Comparison of ENCODE assay signal across 8 cellular contexts in genomic region chr10:102408081-102408727, GRCh38. TPM values are rescaled to one million over a fixed set of nuclear protein-coding genes. Genes with fewer than 3 reads are reported as not detected.
DNase-seq lines count a peak whose midpoint lies in the region; ATAC-seq, FAIRE-seq and TF ChIP-seq lines count a peak whose summit lies in the region.

No MANE protein-coding gene starts in this region.

- no peak overlapping the region for H2AFZ ChIP-seq in trophoblast cell (ENCODE audit: insufficient read depth, low read length, poor library complexity)

- H3K4me1 Mint-ChIP-seq in endothelial cell (ENCODE audit: unreplicated experiment): peaks cover 19% of the 10 kb centered on the region

- H2BK5ac ChIP-seq in trophoblast cell (ENCODE audit: low read depth, low read length, poor library complexity): no peak overlapping the region

- H2AK5ac ChIP-seq in trophoblast cell (ENCODE audit: low read length): no peak overlapping the region

- no peak for TF ChIP-seq CTCF in endothelial cell (IDR thresholded peaks at IDR 0.05; ENCODE audit: unreplicated experiment)

- 0 out of 2 replicates have a peak, but pooled peaks have one; percentile 60 for TF ChIP-seq POLR2A in GM12891 (IDR thresholded peaks at IDR 0.05; ENCODE audit: low read depth, low read length)

- peaks cover 12% of the 10 kb centered on the region for H3K36me3 Mint-ChIP-seq in endothelial cell (ENCODE audit: low read depth, unreplicated experiment)

- no peaks in the 10 kb centered on the region for H3K9me3 ChIP-seq in SJSA1 (replicated peaks)
- peaks cover 6% of the 10 kb centered on the region for H3K9me3 ChIP-seq in trophoblast cell (ENCODE audit: insufficient read depth, low read depth, low read length)

- H3K9me3 Mint-ChIP-seq in endothelial cell (ENCODE audit: unreplicated experiment): no peaks in the 10 kb centered on the region

- ATAC-seq in GM18498 (IDR thresholded peaks at IDR 0.05; ENCODE audit: unreplicated experiment): no peak

- H3K36me3 ChIP-seq in SJSA1 (0 out of 2 replicates have a peak, but pooled peaks cover 2% of the 10 kb centered on the region), trophoblast cell (ENCODE audit: control insufficient read depth in 1 of 2, insufficient read depth in 2 of 2, low read length in 2 of 2) (no peaks in the 10 kb centered on the region)

- H2BK12ac ChIP-seq in trophoblast cell (ENCODE audit: low read length): no peak overlapping the region

- H3K4me2 ChIP-seq in trophoblast cell (ENCODE audit: low read length): peak overlapping the region; percentile 74

- DNase-seq in GM12891 (ENCODE audit: insufficient read length, low spot score): no peak
- no peak for DNase-seq in SJSA1 (ENCODE audit: low read depth in 1 of 2, low spot score in 2 of 2)
- no peak for DNase-seq in endothelial cell (ENCODE audit: low spot score)
- DNase-seq in trophoblast cell: no peak
- no peak for DNase-seq in NCI-H1105 (lab: John Stamatoyannopoulos, UW)
- DNase-seq in D341Med (ENCODE audit: low spot score): no peak
- no peak for DNase-seq in NCI-H524 (lab: John Stamatoyannopoulos, UW)

- H4K8ac ChIP-seq in trophoblast cell (ENCODE audit: low read depth, low read length): no peak overlapping the region

- FAIRE-seq in GM12891 (lab: Jason Lieb, UNC): no peak

- H3K27me3 ChIP-seq in SJSA1 (replicated peaks): peaks cover 58% of the 10 kb centered on the region
- H3K27me3 ChIP-seq in trophoblast cell (ENCODE audit: insufficient read depth, low read length): peaks cover 46% of the 10 kb centered on the region

- no peak overlapping the region for H3K14ac ChIP-seq in trophoblast cell (ENCODE audit: low read length)

- no peak overlapping the region for H3K27ac Mint-ChIP-seq in endothelial cell (ENCODE audit: unreplicated experiment)

- no peak overlapping the region for H4K91ac ChIP-seq in trophoblast cell (ENCODE audit: low read depth, low read length)

- H3K4me1 ChIP-seq in SJSA1 (replicated peaks): peaks cover 8% of the 10 kb centered on the region
- H3K4me1 ChIP-seq in trophoblast cell (ENCODE audit: control insufficient read depth in 1 of 2, insufficient read depth in 2 of 2, low read length in 2 of 2): peaks cover 4 to 13% of the 10 kb centered on the region in 2 experiments

- H3K4me3 ChIP-seq in SJSA1 (peak overlapping the region; percentile 28; the same call in 1 of the 2 replicates), trophoblast cell (ENCODE audit: low read depth, low read length) (no peak overlapping the region)

- H3K27ac ChIP-seq in SJSA1 (no peak overlapping the region), trophoblast cell (ENCODE audit: low read depth, low read length) (no peak overlapping the region)

- no peak overlapping the region for H2BK120ac ChIP-seq in trophoblast cell (ENCODE audit: insufficient read depth, low read length, poor library complexity)

- no peaks in the 10 kb centered on the region for H3K79me1 ChIP-seq in trophoblast cell (ENCODE audit: low read length)

- no peaks in the 10 kb centered on the region for H3K79me2 ChIP-seq in trophoblast cell (ENCODE audit: control insufficient read depth, insufficient read depth, low read length, poor library complexity)

- no peak overlapping the region for H3K9ac ChIP-seq in trophoblast cell (ENCODE audit: low read length)

- no peak overlapping the region for H3K18ac ChIP-seq in trophoblast cell (ENCODE audit: low read length)

- peaks cover 35% of the 10 kb centered on the region for H3K27me3 Mint-ChIP-seq in endothelial cell (ENCODE audit: unreplicated experiment)

- H3K4ac ChIP-seq in trophoblast cell (ENCODE audit: low read depth, low read length): no peak overlapping the region

- no CpG with 5 or more reads among the region's 15 CpGs for WGBS in trophoblast cell (ENCODE audit: extremely low coverage, insufficient coverage, insufficient read length)

- peak overlapping the region; percentile 60 for H3K4me3 Mint-ChIP-seq in endothelial cell (ENCODE audit: unreplicated experiment)

- H4K12ac ChIP-seq in trophoblast cell (ENCODE audit: low read depth, low read length): no peak overlapping the region

- no peak overlapping the region for H3K23ac ChIP-seq in trophoblast cell (ENCODE audit: low read length)

TF ChIP-seq in GM12891, 5 proteins besides CTCF, POLR2A, EP300 and RAD21:
- no peak for TF ChIP-seq SPI1 (IDR thresholded peaks at IDR 0.05; ENCODE audit: low read depth, low read length)
- no peak; the same call in 1 of the 2 replicates for TF ChIP-seq POLR2AphosphoS5 (IDR thresholded peaks at IDR 0.05; ENCODE audit: low read depth, low read length)
- TF ChIP-seq PAX5 (IDR thresholded peaks at IDR 0.05; ENCODE audit: insufficient read depth, low read length, severe bottlenecking): no peak
- no peak; the same call in 1 of the 2 replicates for TF ChIP-seq POU2F2 (IDR thresholded peaks at IDR 0.05; ENCODE audit: low read depth, low read length)
- TF ChIP-seq TAF1 (IDR thresholded peaks at IDR 0.05; ENCODE audit: low read depth, low read length): no peak

RNA-seq across cellular contexts. Expression of gene PSD, which starts 10.4 kb away (rescaled TPM):
- polyA plus RNA-seq in GM12891 (2012; ENCODE audit: low read depth, missing spikeins): 2.7 TPM
- total RNA-seq in SJSA1 (2014; rRNA removed; shearing (Covaris generic)): 0.08 TPM in 1 of 2 replicates, not detected in the other
- 0.31 TPM for total RNA-seq in endothelial cell (ENCODE audit: unreplicated experiment)
- polyA plus RNA-seq in trophoblast cell (2013): 0.78 and 0.92 TPM in 2 replicates

RNA-seq across cellular contexts. Expression of gene FBXL15, which starts 12.4 kb away (rescaled TPM):
- 8.4 TPM for polyA plus RNA-seq in GM12891 (2012; ENCODE audit: low read depth, missing spikeins)
- total RNA-seq in SJSA1 (2014; rRNA removed; shearing (Covaris generic)): 11.0 and 40.1 TPM in 2 replicates
- 8.7 TPM for total RNA-seq in endothelial cell (ENCODE audit: unreplicated experiment)
- 6.1 and 6.6 TPM in 2 replicates for polyA plus RNA-seq in trophoblast cell (2013)

RNA-seq across cellular contexts. Expression of gene NFKB2, which starts 12.7 kb away (rescaled TPM):
- polyA plus RNA-seq in GM12891 (2012; ENCODE audit: low read depth, missing spikeins): 125 TPM
- 28.8 and 37.2 TPM in 2 replicates for total RNA-seq in SJSA1 (2014; rRNA removed; shearing (Covaris generic))
- 14.2 TPM for total RNA-seq in endothelial cell (ENCODE audit: unreplicated experiment)
- polyA plus RNA-seq in trophoblast cell (2013): 30.6 and 31.3 TPM in 2 replicates

RNA-seq across cellular contexts. Expression of gene CUEDC2, which starts 24.2 kb away (rescaled TPM):
- 78.9 TPM for polyA plus RNA-seq in GM12891 (2012; ENCODE audit: low read depth, missing spikeins)
- total RNA-seq in SJSA1 (2014; rRNA removed; shearing (Covaris generic)): 50.7 and 57.9 TPM in 2 replicates
- total RNA-seq in endothelial cell (ENCODE audit: unreplicated experiment): 72.9 TPM
- polyA plus RNA-seq in trophoblast cell (2013): 45.8 and 49.8 TPM in 2 replicates

RNA-seq across cellular contexts. Expression of gene C10orf95, which starts 43.1 kb away (rescaled TPM):
- 0.59 TPM for polyA plus RNA-seq in GM12891 (2012; ENCODE audit: low read depth, missing spikeins)
- total RNA-seq in SJSA1 (2014; rRNA removed; shearing (Covaris generic)): not detected in 2 replicates
- total RNA-seq in endothelial cell (ENCODE audit: unreplicated experiment): 0.18 TPM
- 17.4 and 19.7 TPM in 2 replicates for polyA plus RNA-seq in trophoblast cell (2013)
